ENCODE assay signal across 15 cellular contexts in genomic region chr3:149371723-149372114, GRCh38. TPM values are rescaled to one million over a fixed set of nuclear protein-coding genes. Genes with fewer than 3 reads are reported as not detected.
DNase-seq lines count a peak whose midpoint lies in the region; ATAC-seq and TF ChIP-seq lines count a peak whose summit lies in the region.
"Had no signal": no experiment of that assay in that cellular context is flagged by ENCODE, and none has a peak within 500 bp of the region (broad histone marks: within the 10 kb centered on the region; RNA-seq: fewer than 3 reads in every experiment).

No MANE protein-coding gene starts in this region.

- H3K4me3 ChIP-seq in breast epithelium (peak overlapping the region in 1 of 3 donors; percentile 14), colonic mucosa (no peak overlapping the region), lower lobe of right lung (no peak overlapping the region), thyroid gland (replicated peaks in 1 of 3) (no peak overlapping the region)
- no peak overlapping the region for H3K4me3 ChIP-seq in effector memory CD4-positive, alpha-beta T cell (ENCODE audit: insufficient read depth, low read depth, low read length, poor library complexity, severe bottlenecking)
- H3K4me3 ChIP-seq: cardiac muscle cell, GM12878, neural progenitor cell had no signal

- peaks cover 52% of the 10 kb centered on the region for H3K4me1 Mint-ChIP-seq in MCF 10A (ENCODE audit: insufficient read depth, unreplicated experiment)

- TF ChIP-seq CTCF in breast epithelium (IDR thresholded peaks at IDR 0.05) (no peak), MCF 10A (IDR thresholded peaks at IDR 0.05; ENCODE audit: unreplicated experiment) (no peak), colonic mucosa (IDR thresholded peaks at IDR 0.05) (no peak), lower lobe of right lung (IDR thresholded peaks at IDR 0.05) (no peak), thyroid gland (IDR thresholded peaks at IDR 0.05) (no peak)

- CTCF ChIA-PET in MCF 10A (lab: Yijun Ruan, JAX), result interaction anchor here (0.6 to 4.4 kb wide), 6 partner anchors 19 to 566 kb away, joined by 3 to 30 read pairs (median 3); partner anchors contain the start of gene TM4SF4

- no peak overlapping the region for H3K27ac Mint-ChIP-seq in MCF 10A (ENCODE audit: low read depth, unreplicated experiment)
- H3K27ac Mint-ChIP-seq: activated naive CD8-positive, alpha-beta T cell; activated T-cell treated with anti-CD3 and anti-CD28 coated beads, Interleukin-2, amount 50 U/mL, for 24 hours; neural progenitor cell; stimulated activated naive CD8-positive, alpha-beta T cell treated with anti-CD3 and anti-CD28 coated beads, Interleukin-15, Interleukin-2, amounts not matched to agents 100 ng/mL and 50 ng/mL, for 24 hours had no signal

- H3K27ac ChIP-seq in breast epithelium, result peak overlapping the region; percentile 84 to 96
- H3K27ac ChIP-seq in colonic mucosa, result peak overlapping the region; percentile 71
- peak overlapping the region; percentile 26 for H3K27ac ChIP-seq in lower lobe of right lung
- H3K27ac ChIP-seq in thyroid gland, result peak overlapping the region in 2 of 3 donors; percentile 16 to 34
- no peak overlapping the region for H3K27ac ChIP-seq in effector memory CD4-positive, alpha-beta T cell (ENCODE audit: insufficient read depth, low read length, poor library complexity, severe bottlenecking)
- H3K27ac ChIP-seq: cardiac muscle cell, neural progenitor cell had no signal

- H3K4me3 Mint-ChIP-seq in MCF 10A (ENCODE audit: unreplicated experiment), result no peak overlapping the region
- H3K4me3 Mint-ChIP-seq: activated naive CD8-positive, alpha-beta T cell; activated T-cell treated with anti-CD3 and anti-CD28 coated beads, Interleukin-2, amount 50 U/mL, for 24 hours; neural progenitor cell; stimulated activated naive CD8-positive, alpha-beta T cell treated with anti-CD3 and anti-CD28 coated beads, Interleukin-15, Interleukin-2, amounts not matched to agents 100 ng/mL and 50 ng/mL, for 24 hours had no signal

- 47 to 65% methylated on average over 2 of the region's 2 CpGs for WGBS in thyroid gland, 2 donors

- H3K9me3 Mint-ChIP-seq in MCF 10A (ENCODE audit: unreplicated experiment), result no peaks in the 10 kb centered on the region
- H3K9me3 Mint-ChIP-seq: activated T-cell treated with anti-CD3 and anti-CD28 coated beads, Interleukin-2, amount 50 U/mL, for 24 hours; neural progenitor cell; stimulated activated naive CD8-positive, alpha-beta T cell treated with anti-CD3 and anti-CD28 coated beads, Interleukin-15, Interleukin-2, amounts not matched to agents 100 ng/mL and 50 ng/mL, for 24 hours had no signal

- H3K27me3 ChIP-seq in breast epithelium (no peaks in the 10 kb centered on the region), colonic mucosa (no peaks in the 10 kb centered on the region), lower lobe of right lung (ENCODE audit: low read depth) (no peaks in the 10 kb centered on the region), thyroid gland (no peaks in the 10 kb centered on the region)
- no peaks in the 10 kb centered on the region for H3K27me3 ChIP-seq in effector memory CD4-positive, alpha-beta T cell (replicated peaks; ENCODE audit: control insufficient read depth, insufficient read depth, low read length, poor library complexity, severe bottlenecking)
- H3K27me3 ChIP-seq: cardiac muscle cell, neural progenitor cell had no signal

- intact Hi-C loops in breast epithelium (cut with DNase I; ENCODE audit: low total_unique reads), result loop anchor here (10.0 kb wide), 1 partner anchor 103 kb away; the partner anchor contains the start of gene TM4SF4
- intact Hi-C loops in MCF 10A (cut with micrococcal nuclease), result loop anchor here (10.0 kb wide), 1 partner anchor 203 kb away; no protein-coding TSS in a partner anchor
- intact Hi-C loops in colonic mucosa (cut with DNase I), result no loop called here
- intact Hi-C loops in lower lobe of right lung (cut with DNase I), result no loop called here
- intact Hi-C loops in thyroid gland (cut with DNase I), result no loop called here

- H3K9me3 ChIP-seq in breast epithelium, result no peaks in the 10 kb centered on the region
- H3K9me3 ChIP-seq in colonic mucosa, result no peaks in the 10 kb centered on the region
- H3K9me3 ChIP-seq in lower lobe of right lung, result no peaks in the 10 kb centered on the region
- H3K9me3 ChIP-seq in thyroid gland, result no peaks in the 10 kb centered on the region
- no peaks in the 10 kb centered on the region for H3K9me3 ChIP-seq in effector memory CD4-positive, alpha-beta T cell (ENCODE audit: control insufficient read depth, low read length)

- ATAC-seq in lower lobe of right lung (no peak), GM18505 (IDR thresholded peaks at IDR 0.05; ENCODE audit: unreplicated experiment) (no peak)
- ATAC-seq: GM12878 had no signal

- no TSS peak for BruUV-seq in MCF 10A (replicated peaks; lab: Mats Ljungman, UMichigan)

- H3K36me3 Mint-ChIP-seq in MCF 10A (ENCODE audit: insufficient read depth, unreplicated experiment), result peaks cover 65% of the 10 kb centered on the region
- H3K36me3 Mint-ChIP-seq: activated naive CD8-positive, alpha-beta T cell; neural progenitor cell had no signal

- H3K36me3 ChIP-seq in breast epithelium (no peaks in the 10 kb centered on the region), colonic mucosa (no peaks in the 10 kb centered on the region), lower lobe of right lung (peaks cover 27% of the 10 kb centered on the region), thyroid gland (no peaks in the 10 kb centered on the region)
- H3K36me3 ChIP-seq in effector memory CD4-positive, alpha-beta T cell (ENCODE audit: control insufficient read depth, insufficient read depth, low read length), result no peaks in the 10 kb centered on the region
- H3K36me3 ChIP-seq: cardiac muscle cell, neural progenitor cell had no signal

- H3K9ac ChIP-seq in colonic mucosa (ENCODE audit: low read depth in 2 of 2, low read length in 2 of 2), result no peak overlapping the region
- H3K9ac ChIP-seq: neural progenitor cell had no signal

- POLR2A ChIA-PET in MCF 10A (lab: Yijun Ruan, JAX), result interaction anchor here (2.0 to 9.7 kb wide), 8 partner anchors 14 to 111 kb away, joined by 7 to 217 read pairs (median 15); partner anchors contain the start of gene TM4SF4

- no peaks in the 10 kb centered on the region for H3K27me3 Mint-ChIP-seq in MCF 10A (ENCODE audit: insufficient read depth, unreplicated experiment)

- DNase-seq in breast epithelium (ENCODE audit: low spot score in 2 of 2) (no peak), MCF 10A (ENCODE audit: unreplicated experiment) (no peak), colonic mucosa (no peak), lower lobe of right lung (no peak), thyroid gland (no peak)
- DNase-seq in stimulated activated CD4-positive, alpha-beta T cell treated with anti-CD3 and anti-CD28 coated beads, Interleukin-4, amount 100 ng/mL, for 1 hour, result no peak
- no peak for DNase-seq in effector memory CD4-positive, alpha-beta T cell
- DNase-seq: activated CD4-positive, alpha-beta T cell treated with anti-CD3 and anti-CD28 coated beads for 48 hours; activated T-cell treated with anti-CD3 and anti-CD28 coated beads, Interleukin-2, amount 50 U/mL, for 24 hours had no signal

- TF ChIP-seq POLR2A in breast epithelium (IDR thresholded peaks at IDR 0.05), result no peak
- no peak for TF ChIP-seq POLR2A in thyroid gland (IDR thresholded peaks at IDR 0.05)
- no peak for TF ChIP-seq POLR2A in GM18505 (IDR thresholded peaks at IDR 0.05; ENCODE audit: borderline replicate concordance, extremely low read depth, insufficient read depth, insufficient read length)

- H3K4me1 ChIP-seq in breast epithelium (peaks cover 0 to 12% of the 10 kb centered on the region in 2 donors), colonic mucosa (peaks cover 11% of the 10 kb centered on the region), lower lobe of right lung (peaks cover 59% of the 10 kb centered on the region), thyroid gland (peaks cover 8 to 20% of the 10 kb centered on the region in 2 donors)
- H3K4me1 ChIP-seq in effector memory CD4-positive, alpha-beta T cell (ENCODE audit: control insufficient read depth, insufficient read depth, low read length, poor library complexity, severe bottlenecking), result no peaks in the 10 kb centered on the region

RNA-seq across cellular contexts. Expression of gene TM4SF1, which starts 5.7 kb away (rescaled TPM):
- total RNA-seq in breast epithelium (100 to 1,000 TPM in 2 of 3 donors, 10 to 100 TPM in 1; 48.5 to 559 (median 290) TPM), MCF 10A (2022) (20.1 and 27.7 TPM in 2 replicates), colonic mucosa (10 to 100 TPM; 30.8 to 48.7 TPM), lower lobe of right lung (146 TPM), thyroid gland (100 to 1,000 TPM in 1 of 4 donors, 10 to 100 TPM in 3; 32.4 to 244 (median 79.3) TPM)

RNA-seq across cellular contexts. Expression of gene TM4SF18, which starts 38.3 kb away (rescaled TPM):
- total RNA-seq in breast epithelium (10 to 100 TPM in 2 of 3 donors, 1 to 10 TPM in 1; 7.2 to 43.8 (median 25.9) TPM), MCF 10A (2022) (not detected in 2 replicates), colonic mucosa (1 to 10 TPM in 1 of 2 donors, under 1 TPM in 1; 0.72 to 2.1 TPM), lower lobe of right lung (6.5 TPM), thyroid gland (10 to 100 TPM in 3 of 4 donors, 1 to 10 TPM in 1; 9.7 to 33.3 (median 24.9) TPM)
- total RNA-seq: GM12878 had no signal

Comparison
In these comparisons a context has a peak if more than half of its experiments do, and no peak if none do; other contexts are left out.
1. intact Hi-C loops: an anchor here in breast epithelium (10.0 kb wide) and MCF 10A (10.0 kb wide); none called in colonic mucosa, lower lobe of right lung and thyroid gland.